Comparison of ENCODE assay signal across 8 cellular contexts in the genomic region with DNA sequence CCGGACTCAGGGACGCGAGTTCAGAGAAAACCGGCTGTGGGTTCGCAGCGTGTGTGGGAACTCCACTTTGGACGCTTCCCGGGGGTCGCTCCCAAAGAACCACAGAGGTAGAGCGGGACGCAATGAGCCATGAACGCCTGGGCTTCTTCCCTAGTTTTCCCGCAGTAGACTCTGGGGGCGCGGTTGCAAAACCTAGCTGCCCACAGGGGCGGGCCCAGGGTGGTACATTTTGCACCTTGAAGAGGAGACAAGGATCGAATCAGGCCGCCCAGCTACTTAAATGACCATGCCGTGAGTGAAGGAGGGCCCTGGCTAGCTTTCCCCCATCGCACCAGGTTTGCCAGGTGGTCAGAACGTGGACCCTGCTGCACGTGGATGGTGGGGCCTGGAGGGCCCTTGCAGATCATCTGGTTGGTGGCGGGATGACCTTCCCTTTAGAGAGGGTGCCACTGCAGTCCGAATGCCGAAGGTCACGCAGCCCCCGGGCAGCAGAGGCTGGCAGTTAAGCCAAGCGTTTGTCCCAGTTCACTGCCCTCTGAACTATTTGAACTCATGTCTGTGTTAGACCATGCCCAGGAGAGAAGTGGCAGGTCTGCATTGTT. TPM values are rescaled to one million over a fixed set of nuclear protein-coding genes. Genes with fewer than 3 reads are reported as not detected.
DNase-seq lines count a peak whose midpoint lies in the region; ATAC-seq, FAIRE-seq and TF ChIP-seq lines count a peak whose summit lies in the region.

No MANE protein-coding gene starts in this region.

- H3K4me1 ChIP-seq in ACC112 (ENCODE audit: control insufficient read depth, insufficient read depth, low read length, unreplicated experiment): peaks cover 8% of the 10 kb centered on the region
- H3K4me1 ChIP-seq in esophagus (ENCODE audit: control insufficient read depth in 2 of 2, insufficient read depth in 2 of 2, low read length in 1 of 2): peaks cover 0 to 4% of the 10 kb centered on the region in 2 donors

- FAIRE-seq in RCC 7860 (lab: Jason Lieb, UNC): no peak

- peak overlapping the region; percentile 93 for H3K4me3 ChIP-seq in ACC112 (ENCODE audit: low read depth, low read length)
- H3K4me3 ChIP-seq in esophagus (ENCODE audit: low read depth in 1 of 2, low read length in 2 of 2): peak overlapping the region; percentile 64 to 84

- DNase-seq in GM13976 (ENCODE audit: low spot score) (peak; percentile 34), RCC 7860 (ENCODE audit: low spot score) (peak; percentile 19), naive B cell (no peak), KG1 (lab: John Stamatoyannopoulos, UW) (no peak)

- H3K9me3 ChIP-seq in esophagus (ENCODE audit: control insufficient read depth in 2 of 2, insufficient read depth in 1 of 2, low read depth in 1 of 2, low read length in 1 of 2): no peaks in the 10 kb centered on the region

- peaks cover 41 to 55% (median 41%) of the 10 kb centered on the region in 3 donors for H3K27me3 Mint-ChIP-seq in naive B cell

- peaks cover 0 to 6% (median 3%) of the 10 kb centered on the region in 7 donors for H3K9me3 Mint-ChIP-seq in naive B cell

- H3K36me3 ChIP-seq in ACC112 (ENCODE audit: insufficient read depth, low read length): no peaks in the 10 kb centered on the region
- H3K36me3 ChIP-seq in esophagus (ENCODE audit: control insufficient read depth in 2 of 2, insufficient read depth in 2 of 2, low read length in 1 of 2): no peaks in the 10 kb centered on the region

- no peak for TF ChIP-seq CTCF in GM13976 (IDR thresholded peaks at IDR 0.05; ENCODE audit: borderline replicate concordance, control extremely low read depth, extremely low read depth, insufficient read depth, missing control alignments)

- H3K36me3 Mint-ChIP-seq in naive B cell: no peaks in the 10 kb centered on the region

- H3K27me3 ChIP-seq in ACC112 (ENCODE audit: insufficient read depth, low read length) (no peaks in the 10 kb centered on the region), esophagus (ENCODE audit: control insufficient read depth in 1 of 2, insufficient read depth in 2 of 2, low read length in 2 of 2) (no peaks in the 10 kb centered on the region)

- WGBS in esophagus, 2 donors: 9 to 13% methylated on average over 28 of the region's 28 CpGs

- H3K4me1 Mint-ChIP-seq in naive B cell: peaks cover 0 to 10% (median 0%) of the 10 kb centered on the region in 3 donors

- ATAC-seq in naive B cell (ENCODE audit: low read depth in 2 of 2) (no peak), HG02970 (IDR thresholded peaks at IDR 0.05; ENCODE audit: low FRiP score, unreplicated experiment) (no peak), GM21367 (IDR thresholded peaks at IDR 0.05; ENCODE audit: unreplicated experiment) (no peak)

- peak overlapping the region in 7 of 8 donors; percentile 33 to 72 (median 54) for H3K4me3 Mint-ChIP-seq in naive B cell

- peak overlapping the region in 1 of 6 donors; percentile 43 for H3K27ac Mint-ChIP-seq in naive B cell

- peaks cover 20% of the 10 kb centered on the region for H3K79me2 ChIP-seq in ACC112 (ENCODE audit: control insufficient read depth, insufficient read depth, low read length, unreplicated experiment)

- no peak overlapping the region for H3K27ac ChIP-seq in ACC112 (ENCODE audit: low read depth, low read length)
- H3K27ac ChIP-seq in esophagus (ENCODE audit: low read depth in 2 of 2, low read length in 1 of 2): peak overlapping the region in 1 of 2 donors; percentile 93

- in situ Hi-C loops in GM13976 (cut with MboI; ENCODE audit: low sequenced_read_pairs, unreplicated experiment): no loop called here

- H2AFZ ChIP-seq in ACC112 (ENCODE audit: low read length, unreplicated experiment): peak overlapping the region; percentile 72

RNA-seq across cellular contexts. Expression of gene SHTN1, which starts 0.6 kb away (rescaled TPM):
- polyA plus RNA-seq in esophagus: 1 to 10 TPM; 6.1 to 6.5 TPM
- polyA plus RNA-seq in naive B cell (ENCODE audit: low read depth in 6 of 6): not detected

Comparison
In these comparisons a context has a peak if more than half of its experiments do, and no peak if none do; other contexts are left out.
1. DNase-seq: peak in GM13976 (single experiment) and RCC 7860 (single experiment); none in naive B cell (single experiment) and KG1 (single experiment).
2. RNA of gene SHTN1, which starts 0.6 kb away (polyA plus RNA-seq): 6.1 to 6.5 TPM in esophagus; not detected in naive B cell; every median in the first group is over 4 times any median in the second.